1 cellular context compared by ENCODE assay signal in the genomic region with DNA sequence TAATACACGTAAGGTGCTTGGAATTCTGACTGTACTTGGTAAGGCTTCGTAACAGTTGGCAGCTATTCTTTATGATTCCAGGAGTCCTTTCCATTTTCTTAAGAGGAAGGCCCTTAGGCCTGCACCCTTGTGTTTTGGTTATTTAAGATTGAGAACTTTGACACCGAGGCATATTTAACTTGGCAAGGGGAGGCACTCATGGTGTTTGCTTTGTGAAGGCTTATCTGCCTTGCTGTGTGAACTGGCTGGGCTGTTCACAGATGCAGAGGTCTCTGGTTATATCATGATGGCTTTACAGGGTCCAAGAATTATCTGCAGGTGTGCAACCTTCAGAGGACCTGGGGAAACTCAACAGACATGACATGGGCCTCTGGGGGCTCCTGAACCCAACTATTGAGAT.
TF ChIP-seq lines count a peak whose summit lies in the region.

No MANE protein-coding gene starts in this region.

TF ChIP-seq in HEK293, 187 proteins besides CTCF, POLR2A, EP300 and RAD21 (continued from another document):
- no peak for TF ChIP-seq ZNF10 (tag by site-specific recombination; IDR thresholded peaks at IDR 0.05)
